13 cellular contexts compared by ENCODE assay signal in genomic region chr11:64853709-64854108, GRCh38. TPM values are rescaled to one million over a fixed set of nuclear protein-coding genes. Genes with fewer than 3 reads are reported as not detected.
DNase-seq lines count a peak whose midpoint lies in the region; ATAC-seq and TF ChIP-seq lines count a peak whose summit lies in the region.
"Had no signal": no experiment of that assay in that cellular context is flagged by ENCODE, and none has a peak within 500 bp of the region (broad histone marks: within the 10 kb centered on the region; RNA-seq: fewer than 3 reads in every experiment).

No MANE protein-coding gene starts in this region.

- intact Hi-C loops in activated T-helper 2 cell treated with anti-CD3 and anti-CD28 coated beads, Interferon-gamma antibody, Interleukin-2, Interleukin-4, amounts not matched to agents 10 μg/mL and 5 μg/mL and 100 μg/mL, durations not matched to agents 14 hours and 24 hours and 36 hours (cut with micrococcal nuclease): no loop called here

- H3K27me3 Mint-ChIP-seq in stimulated activated naive CD8-positive, alpha-beta T cell treated with anti-CD3 and anti-CD28 coated beads, Interleukin-15, Interleukin-2, amounts not matched to agents 100 ng/mL and 50 ng/mL, for 24 hours: no peaks in the 10 kb centered on the region
- no peaks in the 10 kb centered on the region for H3K27me3 Mint-ChIP-seq in activated T-helper 2 cell treated with anti-CD3 and anti-CD28 coated beads, Interferon-gamma antibody, Interleukin-2, Interleukin-4, amounts not matched to agents 10 μg/mL and 5 μg/mL and 100 μg/mL, durations not matched to agents 14 hours and 24 hours and 36 hours (ENCODE audit: low read depth)
- H3K27me3 Mint-ChIP-seq in naive B cell: no peaks in the 10 kb centered on the region

- no peak for TF ChIP-seq POLR2A in suprapubic skin (IDR thresholded peaks at IDR 0.05)

- peaks cover 86% of the 10 kb centered on the region for H3K4me1 ChIP-seq in suprapubic skin

- no peak for TF ChIP-seq EP300 in suprapubic skin (IDR thresholded peaks at IDR 0.05)

- peak overlapping the region; percentile 47 for H3K4me3 Mint-ChIP-seq in stimulated activated naive CD8-positive, alpha-beta T cell treated with anti-CD3 and anti-CD28 coated beads, Interleukin-15, Interleukin-2, amounts not matched to agents 100 ng/mL and 50 ng/mL, for 24 hours
- no peak overlapping the region for H3K4me3 Mint-ChIP-seq in activated T-helper 2 cell treated with anti-CD3 and anti-CD28 coated beads, Interferon-gamma antibody, Interleukin-2, Interleukin-4, amounts not matched to agents 10 μg/mL and 5 μg/mL and 100 μg/mL, durations not matched to agents 14 hours and 24 hours and 36 hours (ENCODE audit: low read depth)
- peak overlapping the region; percentile 69 to 93 (median 83) for H3K4me3 Mint-ChIP-seq in naive B cell

- no peak overlapping the region for H3K4me3 ChIP-seq in suprapubic skin
- H3K4me3 ChIP-seq: cardiac muscle cell had no signal

- no peaks in the 10 kb centered on the region for H3K9me3 Mint-ChIP-seq in stimulated activated naive CD8-positive, alpha-beta T cell treated with anti-CD3 and anti-CD28 coated beads, Interleukin-15, Interleukin-2, amounts not matched to agents 100 ng/mL and 50 ng/mL, for 24 hours
- no peaks in the 10 kb centered on the region for H3K9me3 Mint-ChIP-seq in activated T-helper 2 cell treated with anti-CD3 and anti-CD28 coated beads, Interferon-gamma antibody, Interleukin-2, Interleukin-4, amounts not matched to agents 10 μg/mL and 5 μg/mL and 100 μg/mL, durations not matched to agents 14 hours and 24 hours and 36 hours
- H3K9me3 Mint-ChIP-seq in naive B cell: no peaks in the 10 kb centered on the region

- peaks cover 20% of the 10 kb centered on the region for H3K36me3 ChIP-seq in suprapubic skin
- H3K36me3 ChIP-seq: cardiac muscle cell had no signal

- ATAC-seq in stimulated activated naive CD8-positive, alpha-beta T cell treated with anti-CD3 and anti-CD28 coated beads, Interleukin-15, Interleukin-2, amounts not matched to agents 100 U/mL and 50 U/mL, for 24 hours: no peak
- ATAC-seq in naive B cell (ENCODE audit: low read depth in 2 of 2) (peak; percentile 2 to 3), HG03571 (IDR thresholded peaks at IDR 0.05; ENCODE audit: unreplicated experiment) (no peak)

- H3K27ac ChIP-seq in suprapubic skin: no peak overlapping the region
- H3K27ac ChIP-seq: cardiac muscle cell had no signal

- WGBS in suprapubic skin: 88% methylated on average over 27 of the region's 27 CpGs

- H3K27me3 ChIP-seq in suprapubic skin: no peaks in the 10 kb centered on the region
- H3K27me3 ChIP-seq: cardiac muscle cell had no signal

- H3K27ac Mint-ChIP-seq in stimulated activated naive CD8-positive, alpha-beta T cell treated with anti-CD3 and anti-CD28 coated beads, Interleukin-15, Interleukin-2, amounts not matched to agents 100 ng/mL and 50 ng/mL, for 24 hours: peak overlapping the region; percentile 89
- H3K27ac Mint-ChIP-seq in activated T-helper 2 cell treated with anti-CD3 and anti-CD28 coated beads, Interferon-gamma antibody, Interleukin-2, Interleukin-4, amounts not matched to agents 10 μg/mL and 5 μg/mL and 100 μg/mL, durations not matched to agents 14 hours and 24 hours and 36 hours: peak overlapping the region; percentile 72
- peak overlapping the region; percentile 98 to 100 (median 99) for H3K27ac Mint-ChIP-seq in naive B cell

- no peaks in the 10 kb centered on the region for H3K9me3 ChIP-seq in suprapubic skin

- no peak for DNase-seq in stimulated activated naive CD8-positive, alpha-beta T cell treated with anti-CD3 and anti-CD28 coated beads, Interleukin-15, Interleukin-2, amounts not matched to agents 100 U/mL and 50 U/mL, for 24 hours
- no peak for DNase-seq in activated T-helper 2 cell treated with anti-CD3 and anti-CD28 coated beads, Interferon-gamma antibody, Interleukin-2, Interleukin-4, amounts not matched to agents 10 μg/mL and 5 μg/mL and 100 μg/mL, durations not matched to agents 14 hours and 24 hours and 36 hours (ENCODE audit: low spot score)
- DNase-seq in naive B cell (peak; percentile 71), NCI-H187 treated with DMSO at 0.1 percent for 48 hours (lab: John Stamatoyannopoulos, UW) (no peak), DMS 273 treated with DMSO at 0.1 percent for 48 hours (lab: John Stamatoyannopoulos, UW) (no peak), suprapubic skin (ENCODE audit: low spot score in 2 of 2) (no peak)
- DNase-seq: activated CD8-positive, alpha-beta memory T cell treated with anti-CD3 and anti-CD28 coated beads for 24 hours; foreskin fibroblast; KBM-7; NCI-H2171 had no signal

- H3K4me1 Mint-ChIP-seq in stimulated activated naive CD8-positive, alpha-beta T cell treated with anti-CD3 and anti-CD28 coated beads, Interleukin-15, Interleukin-2, amounts not matched to agents 100 ng/mL and 50 ng/mL, for 24 hours (ENCODE audit: low read depth): peaks cover 96% of the 10 kb centered on the region
- peaks cover 65% of the 10 kb centered on the region for H3K4me1 Mint-ChIP-seq in activated T-helper 2 cell treated with anti-CD3 and anti-CD28 coated beads, Interferon-gamma antibody, Interleukin-2, Interleukin-4, amounts not matched to agents 10 μg/mL and 5 μg/mL and 100 μg/mL, durations not matched to agents 14 hours and 24 hours and 36 hours (ENCODE audit: low read depth)
- peaks cover 55 to 94% (median 82%) of the 10 kb centered on the region in 3 donors for H3K4me1 Mint-ChIP-seq in naive B cell

- peaks cover 33% of the 10 kb centered on the region for H3K36me3 Mint-ChIP-seq in stimulated activated naive CD8-positive, alpha-beta T cell treated with anti-CD3 and anti-CD28 coated beads, Interleukin-15, Interleukin-2, amounts not matched to agents 100 ng/mL and 50 ng/mL, for 24 hours (ENCODE audit: low read depth)
- H3K36me3 Mint-ChIP-seq in activated T-helper 2 cell treated with anti-CD3 and anti-CD28 coated beads, Interferon-gamma antibody, Interleukin-2, Interleukin-4, amounts not matched to agents 10 μg/mL and 5 μg/mL and 100 μg/mL, durations not matched to agents 14 hours and 24 hours and 36 hours (ENCODE audit: low read depth): peaks cover 64% of the 10 kb centered on the region
- H3K36me3 Mint-ChIP-seq in naive B cell: peaks cover 0 to 8% of the 10 kb centered on the region in 2 donors

- TF ChIP-seq CTCF in suprapubic skin (IDR thresholded peaks at IDR 0.05): no peak

RNA-seq across cellular contexts. Expression of gene CDC42BPG, which starts 9.3 kb away (rescaled TPM):
- total RNA-seq in activated T-helper 2 cell treated with anti-CD3 and anti-CD28 coated beads, Interferon-gamma antibody, Interleukin-2, Interleukin-4, amounts not matched to agents 10 μg/mL and 5 μg/mL and 100 μg/mL, durations not matched to agents 14 hours and 24 hours and 36 hours: 0.07 and 0.32 TPM in 2 replicates
- polyA plus RNA-seq in naive B cell (ENCODE audit: low read depth in 6 of 6): under 1 TPM in 4 of 6 donors, not detected in 2; 0.17 to 0.57 (median 0.33) TPM
- 10 to 100 TPM; 42.2 to 64.9 (median 61.1) TPM for total RNA-seq in suprapubic skin

RNA-seq across cellular contexts. Expression of gene EHD1, which starts 24.7 kb away (rescaled TPM):
- total RNA-seq in activated T-helper 2 cell treated with anti-CD3 and anti-CD28 coated beads, Interferon-gamma antibody, Interleukin-2, Interleukin-4, amounts not matched to agents 10 μg/mL and 5 μg/mL and 100 μg/mL, durations not matched to agents 14 hours and 24 hours and 36 hours: 107 TPM in 2 replicates
- 100 to 1,000 TPM in 2 of 6 donors, 10 to 100 TPM in 4; 65.3 to 119 (median 90.7) TPM for polyA plus RNA-seq in naive B cell (ENCODE audit: low read depth in 6 of 6)
- 10 to 100 TPM; 47.8 to 85.4 (median 76.8) TPM for total RNA-seq in suprapubic skin

RNA-seq across cellular contexts. Expression of gene MEN1, which starts 43.4 kb away (rescaled TPM):
- total RNA-seq in activated T-helper 2 cell treated with anti-CD3 and anti-CD28 coated beads, Interferon-gamma antibody, Interleukin-2, Interleukin-4, amounts not matched to agents 10 μg/mL and 5 μg/mL and 100 μg/mL, durations not matched to agents 14 hours and 24 hours and 36 hours: 46.2 and 47.2 TPM in 2 replicates
- polyA plus RNA-seq in naive B cell (ENCODE audit: low read depth in 6 of 6): 10 to 100 TPM; 12.3 to 49.5 (median 27.4) TPM
- 10 to 100 TPM; 26.9 to 46.6 (median 36.1) TPM for total RNA-seq in suprapubic skin

RNA-seq across cellular contexts. Expression of gene MAP4K2, which starts 50.7 kb away (rescaled TPM):
- total RNA-seq in activated T-helper 2 cell treated with anti-CD3 and anti-CD28 coated beads, Interferon-gamma antibody, Interleukin-2, Interleukin-4, amounts not matched to agents 10 μg/mL and 5 μg/mL and 100 μg/mL, durations not matched to agents 14 hours and 24 hours and 36 hours: 72.1 and 77.5 TPM in 2 replicates
- polyA plus RNA-seq in naive B cell (ENCODE audit: low read depth in 6 of 6): 10 to 100 TPM; 29.8 to 65.0 (median 39.7) TPM
- 10 to 100 TPM; 13.6 to 20.4 (median 15.3) TPM for total RNA-seq in suprapubic skin

Comparison
In these comparisons a context has a peak if more than half of its experiments do, and no peak if none do; other contexts are left out.
1. ATAC-seq: peak in naive B cell (2 of 2); none in stimulated activated naive CD8-positive, alpha-beta T cell treated with anti-CD3 and anti-CD28 coated beads, Interleukin-15, Interleukin-2, amounts not matched to agents 100 U/mL and 50 U/mL, for 24 hours (single experiment) and HG03571 (single experiment).
2. RNA of gene CDC42BPG, which starts 9.3 kb away (total RNA-seq): 42.2 to 64.9 TPM in suprapubic skin; 0.07 to 0.32 TPM in activated T-helper 2 cell treated with anti-CD3 and anti-CD28 coated beads, Interferon-gamma antibody, Interleukin-2, Interleukin-4, amounts not matched to agents 10 μg/mL and 5 μg/mL and 100 μg/mL, durations not matched to agents 14 hours and 24 hours and 36 hours; every median in the first group is over 10 times any median in the second.
3. Peak in every context shown above with its lines, with median percentiles within 50 percentile points of each other: H3K27ac Mint-ChIP-seq.